Comparison of ENCODE assay signal across 34 cellular contexts in genomic region chr4:60365176-60365575, GRCh38.
"Had no signal": no experiment of that assay in that cellular context is flagged by ENCODE, and none has a peak within 500 bp of the region (broad histone marks: within the 10 kb centered on the region; RNA-seq: fewer than 3 reads in every experiment).

No MANE protein-coding gene starts in this region.

- FAIRE-seq: astrocyte had no signal

- H3K9me3 ChIP-seq: adrenal gland, body of pancreas, breast epithelium had no signal

- H3K27ac ChIP-seq: adrenal gland, body of pancreas, brain microvascular endothelial cell, breast epithelium, VCaP had no signal

- DNase-seq: activated CD4-positive, alpha-beta memory T cell treated with anti-CD3 and anti-CD28 coated beads, Interleukin-2, amount 10 ng/mL, durations not matched to agents 7 days and 5 days; activated CD4-positive, alpha-beta T cell treated with anti-CD3 and anti-CD28 coated beads for 1 hour; activated CD4-positive, alpha-beta T cell treated with anti-CD3 and anti-CD28 coated beads for 36 hours; activated CD4-positive, alpha-beta T cell treated with anti-CD3 and anti-CD28 coated beads for 48 hours; activated CD4-positive, alpha-beta T cell treated with anti-CD3 and anti-CD28 coated beads, Interleukin-2, amount 10 ng/mL, durations not matched to agents 7 days and 5 days; activated CD4-positive, alpha-beta T cell treated with anti-CD3 and anti-CD28 coated beads, Interleukin-2, amount 50 U/mL, for 48 hours; activated CD4-positive, CD25-positive, alpha-beta regulatory T cell; activated CD8-positive, alpha-beta memory T cell treated with anti-CD3 and anti-CD28 coated beads for 24 hours; activated CD8-positive, alpha-beta memory T cell treated with anti-CD3 and anti-CD28 coated beads, Interleukin-2, amount 10 ng/mL, durations not matched to agents 7 days and 5 days; activated CD8-positive, alpha-beta memory T cell treated with anti-CD3 and anti-CD28 coated beads, Interleukin-2, amount 50 U/mL, for 48 hours; activated CD8-positive, alpha-beta T cell treated with anti-CD3 and anti-CD28 coated beads, Interleukin-2, amount 10 ng/mL, durations not matched to agents 7 days and 5 days; activated effector memory CD4-positive, alpha-beta T cell treated with anti-CD3 and anti-CD28 coated beads, Interleukin-2, amount 50 U/mL, for 16 hours; activated gamma-delta T cell treated with Interleukin-2 at 50 U/mL for 16 hours; activated naive CD4-positive, alpha-beta T cell; activated naive CD4-positive, alpha-beta T cell treated with anti-CD3 and anti-CD28 coated beads for 36 hours; activated naive CD4-positive, alpha-beta T cell treated with anti-CD3 and anti-CD28 coated beads, Interleukin-2, amount 50 U/mL, for 16 hours; activated naive CD8-positive, alpha-beta T cell treated with anti-CD3 and anti-CD28 coated beads for 36 hours; activated T-cell treated with anti-CD3 and anti-CD28 coated beads, Interleukin-2, amount 50 U/mL, for 24 hours; activated T-cell treated with anti-CD3 and anti-CD28 coated beads, Interleukin-2, amount 50 U/mL, for 72 hours; adrenal gland; amniotic stem cell; aorta; body of pancreas; brain microvascular endothelial cell; central memory CD4-positive, alpha-beta T cell; T-helper 1 cell; T-helper 2 cell; T-helper 9 cell had no signal

- H3K27me3 ChIP-seq: adrenal gland, body of pancreas, brain microvascular endothelial cell, breast epithelium had no signal

- H3K4me1 ChIP-seq: adrenal gland, body of pancreas, breast epithelium had no signal

- H3K36me3 ChIP-seq: adrenal gland, brain microvascular endothelial cell, breast epithelium had no signal

- ATAC-seq: activated CD4-positive, alpha-beta T cell treated with anti-CD3 and anti-CD28 coated beads for 36 hours; activated CD4-positive, CD25-positive, alpha-beta regulatory T cell treated with anti-CD3 and anti-CD28 coated beads, Interleukin-2, amount 50 U/mL, for 24 hours; activated CD8-positive, alpha-beta memory T cell treated with anti-CD3 and anti-CD28 coated beads, Interleukin-2, amount 10 ng/mL, durations not matched to agents 7 days and 5 days; activated CD8-positive, alpha-beta T cell treated with anti-CD3 and anti-CD28 coated beads, Interleukin-2, amount 10 ng/mL, durations not matched to agents 7 days and 5 days; activated naive CD4-positive, alpha-beta T cell treated with anti-CD3 and anti-CD28 coated beads, Interleukin-2, amount 50 U/mL, for 72 hours; activated T-cell treated with anti-CD3 and anti-CD28 coated beads, Interleukin-2, amount 50 U/mL, for 72 hours; activated T-helper 17 cell treated with anti-CD3 and anti-CD28 coated beads, Interleukin-2, amount 50 U/mL, for 72 hours; body of pancreas had no signal

- H3K4me3 ChIP-seq: adrenal gland, body of pancreas, breast epithelium had no signal
